In genomic region chr1:26827205-26827604, GRCh38 we compare ENCODE assay signal across 8 cellular contexts. TPM values are rescaled to one million over a fixed set of nuclear protein-coding genes. Genes with fewer than 3 reads are reported as not detected.
A peak's percentile ranks its signal among the peaks of the same experiment; 100 is the strongest.
DNase-seq lines count a peak whose midpoint lies in the region; ATAC-seq and TF ChIP-seq lines count a peak whose summit lies in the region.

No MANE protein-coding gene starts in this region.

- H3K4me2 ChIP-seq in Loucy (ENCODE audit: low read depth, low read length, poor library complexity, severe bottlenecking), result peak overlapping the region; percentile 78

- peaks cover 42 to 76% (median 70%) of the 10 kb centered on the region in 7 donors for H3K4me1 Mint-ChIP-seq in naive thymus-derived CD4-positive, alpha-beta T cell

- no peak for TF ChIP-seq CTCF in AG09309 (IDR thresholded peaks at IDR 0.05; ENCODE audit: control insufficient read depth, insufficient read depth, low read depth, low read length, missing control alignments)
- TF ChIP-seq CTCF in Loucy (conservative IDR thresholded peaks at IDR 0.05; ENCODE audit: low read length), result no peak

- ATAC-seq in naive thymus-derived CD4-positive, alpha-beta T cell, result no peak
- ATAC-seq in GM19351 (IDR thresholded peaks at IDR 0.05; ENCODE audit: unreplicated experiment) (no peak), HG02973 (IDR thresholded peaks at IDR 0.05; ENCODE audit: unreplicated experiment) (no peak)

- 0 out of 2 replicates have a peak, but pooled peaks cover 5% of the 10 kb centered on the region for H3F3A ChIP-seq in Loucy (ENCODE audit: low read depth)

- peak overlapping the region; percentile 67 for H3K9ac ChIP-seq in Loucy (ENCODE audit: low read depth, low read length, poor library complexity, severe bottlenecking)

- POLR2A ChIA-PET in naive thymus-derived CD4-positive, alpha-beta T cell (lab: Charles Lee), result no interaction called here

- H2AFZ ChIP-seq in Loucy (ENCODE audit: low read length), result no peak overlapping the region

- H4K20me1 ChIP-seq in Loucy (ENCODE audit: insufficient read depth, low read length, poor library complexity, severe bottlenecking), result peaks cover 26% of the 10 kb centered on the region

- H3K4me3 Mint-ChIP-seq in naive thymus-derived CD4-positive, alpha-beta T cell, result peak overlapping the region; percentile 87 to 99 (median 92)

- H3K4me3 ChIP-seq in AG09309 (ENCODE audit: control insufficient read depth, low read depth, low read length) (peak overlapping the region; percentile 73), Loucy (ENCODE audit: low read length, poor library complexity, severe bottlenecking) (peak overlapping the region; percentile 76), ectodermal cell (ENCODE audit: insufficient read depth, low read depth, low read length) (peak overlapping the region; percentile 60)
- peak overlapping the region; percentile 64 for H3K4me3 ChIP-seq in naive thymus-derived CD4-positive, alpha-beta T cell (ENCODE audit: low read length)

- H3K9me3 ChIP-seq in Loucy (ENCODE audit: insufficient read depth, low read depth, low read length) (no peaks in the 10 kb centered on the region), ectodermal cell (ENCODE audit: control insufficient read depth, low read length) (no peaks in the 10 kb centered on the region)
- no peaks in the 10 kb centered on the region for H3K9me3 ChIP-seq in naive thymus-derived CD4-positive, alpha-beta T cell (ENCODE audit: control insufficient read depth in 2 of 3, low read length in 3 of 3)

- H3K36me3 ChIP-seq in Loucy (ENCODE audit: insufficient read depth, low read length) (no peaks in the 10 kb centered on the region), ectodermal cell (ENCODE audit: control insufficient read depth, insufficient read depth, low read length) (no peaks in the 10 kb centered on the region)
- peaks cover 0 to 9% (median 0%) of the 10 kb centered on the region in 3 experiments for H3K36me3 ChIP-seq in naive thymus-derived CD4-positive, alpha-beta T cell (ENCODE audit: control insufficient read depth in 2 of 3, insufficient read depth in 3 of 3, low read length in 3 of 3)

- intact Hi-C loops in naive thymus-derived CD4-positive, alpha-beta T cell (cut with micrococcal nuclease), result loop anchor here in 1 of 2 donors (2.0 kb wide), 1 partner anchor 64 kb away; the partner anchor contains the start of gene GPN2

- no peaks in the 10 kb centered on the region for H3K9me2 ChIP-seq in Loucy (replicated peaks; ENCODE audit: low read depth, low read length)

- CTCF ChIA-PET in naive thymus-derived CD4-positive, alpha-beta T cell (lab: Charles Lee), result no interaction called here

- no peaks in the 10 kb centered on the region for H3K27me3 Mint-ChIP-seq in naive thymus-derived CD4-positive, alpha-beta T cell

- WGBS in ectodermal cell, 2 experiments, result 16% methylated on average over 10 of the region's 10 CpGs

- no peak overlapping the region for H3K27ac ChIP-seq in ectodermal cell (ENCODE audit: insufficient read depth, low read depth, low read length, poor library complexity, severe bottlenecking)
- H3K27ac ChIP-seq in naive thymus-derived CD4-positive, alpha-beta T cell (ENCODE audit: low read depth, low read length), result peak overlapping the region; percentile 87

- no peaks in the 10 kb centered on the region for H3K9me3 Mint-ChIP-seq in naive thymus-derived CD4-positive, alpha-beta T cell

- peak overlapping the region; percentile 90 to 100 (median 98) for H3K27ac Mint-ChIP-seq in naive thymus-derived CD4-positive, alpha-beta T cell

- DNase-seq in AG09309 (ENCODE audit: low read depth) (no peak), NCI-H2196 treated with DMSO at 0.1 percent for 48 hours (lab: John Stamatoyannopoulos, UW; ENCODE audit: unreplicated experiment) (no peak), COLO829 (ENCODE audit: low spot score) (no peak)
- DNase-seq in naive thymus-derived CD4-positive, alpha-beta T cell, result no peak

- no peaks in the 10 kb centered on the region for H3K27me3 ChIP-seq in Loucy (ENCODE audit: insufficient read depth, low read length, poor library complexity, severe bottlenecking)
- H3K27me3 ChIP-seq in ectodermal cell (ENCODE audit: control insufficient read depth, insufficient read depth, low read length, poor library complexity, severe bottlenecking), result no peaks in the 10 kb centered on the region
- no peaks in the 10 kb centered on the region for H3K27me3 ChIP-seq in naive thymus-derived CD4-positive, alpha-beta T cell (ENCODE audit: control insufficient read depth in 2 of 2, insufficient read depth in 2 of 2, low read length in 2 of 2)

- H3K79me2 ChIP-seq in Loucy (ENCODE audit: insufficient read depth, low read length), result peaks cover 52% of the 10 kb centered on the region

- H3K36me3 Mint-ChIP-seq in naive thymus-derived CD4-positive, alpha-beta T cell, result peaks cover 0 to 29% (median under 1%) of the 10 kb centered on the region in 5 donors

- peaks cover 49% of the 10 kb centered on the region for H3K4me1 ChIP-seq in Loucy (ENCODE audit: insufficient read depth, low read length, poor library complexity, severe bottlenecking)
- H3K4me1 ChIP-seq in ectodermal cell (ENCODE audit: control insufficient read depth, insufficient read depth, low read length), result peaks cover 15% of the 10 kb centered on the region
- peaks cover 40 to 48% of the 10 kb centered on the region in 2 donors for H3K4me1 ChIP-seq in naive thymus-derived CD4-positive, alpha-beta T cell (ENCODE audit: control insufficient read depth in 2 of 2, insufficient read depth in 2 of 2, low read length in 2 of 2)

RNA-seq across cellular contexts. Expression of gene ZDHHC18, which starts 0.7 kb away (rescaled TPM):
- 62.3 TPM for polyA plus RNA-seq in ectodermal cell (2013, experiment 1 of 4)
- 63.6 TPM for polyA plus RNA-seq in ectodermal cell (2013, experiment 2 of 4)
- 40.0 TPM for polyA plus RNA-seq in ectodermal cell (2013, experiment 3 of 4)
- 42.0 TPM for polyA plus RNA-seq in ectodermal cell (2013, experiment 4 of 4)
- total RNA-seq in naive thymus-derived CD4-positive, alpha-beta T cell, result 10 to 100 TPM; 36.4 to 72.4 (median 39.7) TPM
- polyA plus RNA-seq in naive thymus-derived CD4-positive, alpha-beta T cell, result 10 to 100 TPM in 1 of 2 donors, 1 to 10 TPM in 1; 3.1 to 11.0 TPM

RNA-seq across cellular contexts. Expression of gene SFN, which starts 35.7 kb away (rescaled TPM):
- 0.52 TPM for polyA plus RNA-seq in ectodermal cell (2013, experiment 1 of 4)
- 0.82 TPM for polyA plus RNA-seq in ectodermal cell (2013, experiment 2 of 4)
- 0.91 TPM for polyA plus RNA-seq in ectodermal cell (2013, experiment 3 of 4)
- 0.65 TPM for polyA plus RNA-seq in ectodermal cell (2013, experiment 4 of 4)
- 1 to 10 TPM in 4 of 5 experiments, under 1 TPM in 1; 0.74 to 1.9 (median 1.4) TPM for total RNA-seq in naive thymus-derived CD4-positive, alpha-beta T cell
- polyA plus RNA-seq in naive thymus-derived CD4-positive, alpha-beta T cell, result not detected

RNA-seq across cellular contexts. Expression of gene PIGV, which starts 39.5 kb away (rescaled TPM):
- 14.4 TPM for polyA plus RNA-seq in ectodermal cell (2013, experiment 1 of 4)
- polyA plus RNA-seq in ectodermal cell (2013, experiment 2 of 4), result 12.9 TPM
- 11.8 TPM for polyA plus RNA-seq in ectodermal cell (2013, experiment 3 of 4)
- polyA plus RNA-seq in ectodermal cell (2013, experiment 4 of 4), result 12.6 TPM
- 10 to 100 TPM in 4 of 5 experiments, 1 to 10 TPM in 1; 8.4 to 17.9 (median 16.7) TPM for total RNA-seq in naive thymus-derived CD4-positive, alpha-beta T cell
- polyA plus RNA-seq in naive thymus-derived CD4-positive, alpha-beta T cell, result 10 to 100 TPM in 1 of 2 donors, 1 to 10 TPM in 1; 7.0 to 11.3 TPM
